Comparison of ENCODE assay signal across 8 cellular contexts in the genomic region with DNA sequence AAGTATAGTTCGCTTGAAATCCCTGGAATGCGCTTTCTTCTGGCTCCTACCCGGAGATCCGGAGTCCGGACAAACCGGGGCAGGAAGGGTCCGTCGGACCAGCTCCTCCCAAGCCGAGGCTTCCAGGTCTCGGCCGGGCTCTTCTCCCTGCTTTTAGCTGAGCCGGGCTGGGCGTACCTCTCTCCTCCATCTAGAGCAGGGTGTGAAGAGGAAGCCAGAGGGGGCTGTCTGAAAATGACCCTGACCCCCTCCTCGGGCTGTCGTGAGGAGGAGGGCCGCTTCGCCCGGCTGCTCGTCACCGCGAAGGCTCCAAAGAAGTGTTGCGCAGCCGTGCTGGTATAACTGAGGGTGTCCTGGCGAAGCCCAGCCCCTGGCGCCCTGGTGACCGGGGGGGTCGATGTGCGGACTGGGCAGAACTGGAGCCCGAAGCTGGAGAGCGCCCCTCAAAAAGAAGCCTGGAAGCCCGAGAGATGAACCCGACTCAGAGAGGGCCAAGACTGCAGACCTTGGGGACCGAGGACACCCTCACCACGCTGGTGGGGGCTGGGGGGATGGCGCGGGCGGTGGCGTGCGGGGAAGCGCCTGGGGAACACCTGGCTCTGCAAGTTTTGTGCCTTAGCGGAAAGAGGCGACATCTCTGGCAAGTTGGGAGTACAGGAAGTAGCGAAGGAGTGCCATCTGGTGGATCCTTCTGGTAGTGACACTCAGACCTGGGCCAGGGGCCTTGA. TPM values are rescaled to one million over a fixed set of nuclear protein-coding genes. Genes with fewer than 3 reads are reported as not detected.
DNase-seq lines count a peak whose midpoint lies in the region; ATAC-seq, FAIRE-seq and TF ChIP-seq lines count a peak whose summit lies in the region.

No MANE protein-coding gene starts in this region.

- H4K8ac ChIP-seq in H1 (ENCODE audit: extremely low read depth, insufficient read depth, low read length) (no peak overlapping the region; the same call in 1 of the 2 replicates), mesendoderm (ENCODE audit: low read depth, low read length) (no peak overlapping the region)

- H3K23me2 ChIP-seq in H1 (ENCODE audit: low read depth, low read length) = peaks cover 17% of the 10 kb centered on the region; the same call in 1 of the 2 replicates

- H3K27me3 Mint-ChIP-seq in activated CD8-positive, alpha-beta T cell treated with anti-CD3 and anti-CD28 coated beads, Interleukin-2, amount 10 ng/mL, durations not matched to agents 7 days and 5 days (ENCODE audit: low read depth) = peaks cover 52% of the 10 kb centered on the region

- no peak overlapping the region for H2BK120ac ChIP-seq in H1 (replicated peaks; ENCODE audit: low read depth, low read length)
- H2BK120ac ChIP-seq in mesendoderm (ENCODE audit: low read depth, low read length) = no peak overlapping the region

- H2BK12ac ChIP-seq in H1 (ENCODE audit: low read depth, low read length) = no peak overlapping the region

- no peaks in the 10 kb centered on the region for H3K79me2 ChIP-seq in H1 (ENCODE audit: control insufficient read depth in 1 of 2, insufficient read depth in 2 of 2, low read length in 2 of 2)
- no peaks in the 10 kb centered on the region for H3K79me2 ChIP-seq in mesendoderm (ENCODE audit: control insufficient read depth, insufficient read depth, low read length)

- no peak overlapping the region for H3K14ac ChIP-seq in H1 (ENCODE audit: insufficient read length)

- H3K4me1 Mint-ChIP-seq in activated CD8-positive, alpha-beta T cell treated with anti-CD3 and anti-CD28 coated beads, Interleukin-2, amount 10 ng/mL, durations not matched to agents 7 days and 5 days (ENCODE audit: low read depth) = peaks cover 32% of the 10 kb centered on the region

- H3K27me3 ChIP-seq in H1 (replicated peaks in 1 of 4; ENCODE audit: control insufficient read depth in 3 of 4, extremely low read depth in 1 of 4, insufficient read depth in 3 of 4, low read length in 3 of 4) (peaks cover 43 to 63% (median 56%) of the 10 kb centered on the region in 4 experiments), mesendoderm (ENCODE audit: insufficient read depth, low read length, poor library complexity) (peaks cover 36% of the 10 kb centered on the region)

- TF ChIP-seq CTCF in H1 (IDR thresholded peaks at IDR 0.05; ENCODE audit: control extremely low read depth in 1 of 3, insufficient read depth in 1 of 3, low read depth in 1 of 3, low read length in 3 of 3) = peak; percentile 64 to 93 (median 81)

- no peak overlapping the region for H4K91ac ChIP-seq in H1 (replicated peaks; ENCODE audit: insufficient read length, low read length)

- ATAC-seq in HG03175 (IDR thresholded peaks at IDR 0.05; ENCODE audit: unreplicated experiment) (peak; percentile 53), HG02981 (IDR thresholded peaks at IDR 0.05; ENCODE audit: unreplicated experiment) (no peak)
- ATAC-seq in activated CD8-positive, alpha-beta T cell treated with anti-CD3 and anti-CD28 coated beads, Interleukin-2, amount 10 ng/mL, durations not matched to agents 7 days and 5 days = peak; percentile 70

- no peaks in the 10 kb centered on the region for H3K36me3 Mint-ChIP-seq in activated CD8-positive, alpha-beta T cell treated with anti-CD3 and anti-CD28 coated beads, Interleukin-2, amount 10 ng/mL, durations not matched to agents 7 days and 5 days (ENCODE audit: low read depth)

- H3K9me3 Mint-ChIP-seq in activated CD8-positive, alpha-beta T cell treated with anti-CD3 and anti-CD28 coated beads, Interleukin-2, amount 10 ng/mL, durations not matched to agents 7 days and 5 days (ENCODE audit: insufficient read depth) = no peaks in the 10 kb centered on the region

- H3K4me3 ChIP-seq in H1 (ENCODE audit: extremely low read depth in 1 of 4, insufficient read depth in 2 of 4, low read depth in 3 of 4, low read length in 4 of 4) (peak overlapping the region; percentile 42 to 90 (median 64)), mesendoderm (ENCODE audit: low read length) (peak overlapping the region; percentile 24)

- no peaks in the 10 kb centered on the region for H3K79me1 ChIP-seq in H1 (ENCODE audit: low read depth, low read length)
- no peaks in the 10 kb centered on the region for H3K79me1 ChIP-seq in mesendoderm (ENCODE audit: low read length)

- H3K27ac ChIP-seq in H1 (ENCODE audit: low read depth, low read length) (no peak overlapping the region), mesendoderm (ENCODE audit: low read depth, low read length) (no peak overlapping the region)

- H3K4ac ChIP-seq in H1 (replicated peaks; ENCODE audit: insufficient read length, low read depth, low read length) (no peak overlapping the region), mesendoderm (ENCODE audit: low read depth, low read length) (no peak overlapping the region)

- H3K18ac ChIP-seq in H1 (ENCODE audit: extremely low read depth, low read length) (peak overlapping the region; percentile 38; the same call in 1 of the 2 replicates), mesendoderm (ENCODE audit: low read length) (peak overlapping the region; percentile 7)

- no peak overlapping the region for H3K27ac Mint-ChIP-seq in activated CD8-positive, alpha-beta T cell treated with anti-CD3 and anti-CD28 coated beads, Interleukin-2, amount 10 ng/mL, durations not matched to agents 7 days and 5 days

- TF ChIP-seq EP300 in H1 (IDR thresholded peaks at IDR 0.05; ENCODE audit: borderline replicate concordance in 1 of 2, low read depth in 2 of 2, low read length in 2 of 2) = no peak

- peaks cover 0 to 16% of the 10 kb centered on the region in 2 experiments for H4K20me1 ChIP-seq in H1 (replicated peaks in 1 of 2; ENCODE audit: control insufficient read depth in 1 of 2, insufficient read depth in 2 of 2, low read length in 2 of 2)

- no peak overlapping the region for H2BK20ac ChIP-seq in H1 (ENCODE audit: low read length)

- TF ChIP-seq POLR2A in H1 (IDR thresholded peaks at IDR 0.05; ENCODE audit: control extremely low read depth in 1 of 2, low read depth in 2 of 2, low read length in 2 of 2) = no peak

- CTCF ChIA-PET in activated CD8-positive, alpha-beta T cell treated with anti-CD3 and anti-CD28 coated beads, Interleukin-2, amount 10 ng/mL, durations not matched to agents 7 days and 5 days (lab: Charles Lee) = interaction anchor here (0.6 to 15.1 kb wide), 11 partner anchors 9 to 173 kb away, joined by 3 to 235 read pairs (median 6); partner anchors contain the start of genes PDZD7 and SFXN3
- CTCF ChIA-PET in H1 (lab: Charles Lee; ENCODE audit: partially characterized antibody) = interaction anchor here (0.9 to 59.5 kb wide), 19 partner anchors 7 to 503 kb away, joined by 3 to 2176 read pairs (median 4); partner anchors contain the start of genes KAZALD1, PDZD7 and SFXN3

- H3K36me3 ChIP-seq in H1 (ENCODE audit: control insufficient read depth in 2 of 4, insufficient read depth in 4 of 4, low read length in 3 of 4) = no peaks in the 10 kb centered on the region; a peak in 1 of 8 replicates
- H3K36me3 ChIP-seq in mesendoderm (ENCODE audit: control insufficient read depth, insufficient read depth, low read length) = no peaks in the 10 kb centered on the region

- H4K5ac ChIP-seq in H1 (ENCODE audit: insufficient read length, low read depth, low read length) (no peak overlapping the region), mesendoderm (ENCODE audit: low read length) (no peak overlapping the region)

- H2AK5ac ChIP-seq in H1 (ENCODE audit: low read depth, low read length) (no peak overlapping the region), mesendoderm (ENCODE audit: low read length) (no peak overlapping the region)

- H3K9ac ChIP-seq in H1 (replicated peaks in 1 of 4; ENCODE audit: extremely low read depth in 1 of 4, low read depth in 3 of 4, low read length in 3 of 4) (no peak overlapping the region), mesendoderm (ENCODE audit: low read length) (peak overlapping the region; percentile 41)

- peak; percentile 76 to 80 for TF ChIP-seq RAD21 in H1 (IDR thresholded peaks at IDR 0.05 in 1 of 2, conservative IDR thresholded peaks at IDR 0.05 in 1 of 2; ENCODE audit: low read depth in 2 of 2, low read length in 2 of 2)

- H3K23ac ChIP-seq in H1 (ENCODE audit: insufficient read length) (no peak overlapping the region), mesendoderm (ENCODE audit: low read length) (no peak overlapping the region)

- peak; percentile 86 for DNase-seq in ELR (ENCODE audit: low read depth)
- DNase-seq in NCI-H774 (lab: John Stamatoyannopoulos, UW) = peak; percentile 63
- DNase-seq in activated CD8-positive, alpha-beta T cell treated with anti-CD3 and anti-CD28 coated beads, Interleukin-2, amount 10 ng/mL, durations not matched to agents 7 days and 5 days = peak; percentile 85
- DNase-seq in H1 (ENCODE audit: low read depth in 1 of 2, low spot score in 2 of 2) = peak in 1 of 2 experiments; percentile 94
- peak; percentile 92 for DNase-seq in mesendoderm
- DNase-seq in stimulated activated CD8-positive, alpha-beta memory T cell treated with anti-CD3 and anti-CD28 coated beads, Interleukin-12 subunit alpha, Interleukin-12 subunit beta, amount 100 ng/mL, for 4 hours (ENCODE audit: low read depth) = peak; percentile 49

- H3K4me1 ChIP-seq in H1 (replicated peaks in 1 of 4; ENCODE audit: control insufficient read depth in 3 of 4, insufficient read depth in 4 of 4, low read length in 3 of 4) (peaks cover 4 to 27% (median 15%) of the 10 kb centered on the region in 4 experiments), mesendoderm (ENCODE audit: control insufficient read depth, low read depth, low read length) (peaks cover 5% of the 10 kb centered on the region)

- peak overlapping the region; percentile 80 to 100 for H3K4me2 ChIP-seq in H1 (ENCODE audit: insufficient read depth in 1 of 2, low read depth in 2 of 2, low read length in 2 of 2)
- H3K4me2 ChIP-seq in mesendoderm (ENCODE audit: low read length) = peak overlapping the region; percentile 74

- H3K4me3 Mint-ChIP-seq in activated CD8-positive, alpha-beta T cell treated with anti-CD3 and anti-CD28 coated beads, Interleukin-2, amount 10 ng/mL, durations not matched to agents 7 days and 5 days = peak overlapping the region; percentile 76

- H2BK5ac ChIP-seq in H1 (ENCODE audit: low read depth, low read length) (no peak overlapping the region), mesendoderm (ENCODE audit: low read length) (no peak overlapping the region)

- H2AFZ ChIP-seq in H1 (ENCODE audit: low read length) = no peak overlapping the region

- FAIRE-seq in H1 (lab: Jason Lieb, UNC) = peak; percentile 84

- H3K9me3 ChIP-seq in H1 (ENCODE audit: insufficient read depth in 2 of 2, low read depth in 1 of 2, low read length in 1 of 2) = no peaks in the 10 kb centered on the region

- no peak overlapping the region for H2BK15ac ChIP-seq in H1 (ENCODE audit: low read length)
- H2BK15ac ChIP-seq in mesendoderm (replicated peaks; ENCODE audit: low read depth) = no peak overlapping the region

- H3K56ac ChIP-seq in H1 (replicated peaks; ENCODE audit: insufficient read length, low read depth, low read length) (no peak overlapping the region), mesendoderm (ENCODE audit: low read length) (peak overlapping the region; percentile 45)

- WGBS in H1 (ENCODE audit: extremely low coverage in 1 of 2, insufficient coverage in 1 of 2, insufficient read length in 1 of 2, insufficient replicate concordance in 2 of 2, low coverage in 1 of 2, low lambda C conversion rate in 2 of 2, missing lambda C conversion rate in 1 of 2), 2 experiments = 2% methylated on average over 40 of the region's 43 CpGs; no CpG with 5 or more reads in 1 of the 2 experiments
- WGBS in mesendoderm (ENCODE audit: extremely low coverage, insufficient coverage, low lambda C conversion rate) = no CpG with 5 or more reads among the region's 43 CpGs

- POLR2A ChIA-PET in activated CD8-positive, alpha-beta T cell treated with anti-CD3 and anti-CD28 coated beads, Interleukin-2, amount 10 ng/mL, durations not matched to agents 7 days and 5 days (lab: Charles Lee) = no interaction called here
- POLR2A ChIA-PET in H1 (lab: Charles Lee; ENCODE audit: partially characterized antibody) = interaction anchor here (0.7 to 1.4 kb wide), 3 partner anchors 16 to 49 kb away, joined by 3 to 5 read pairs (median 3); no protein-coding TSS in a partner anchor

RNA-seq across cellular contexts. Expression of gene KAZALD1, which starts 5.7 kb away (rescaled TPM):
- under 1 TPM in 1 of 2 experiments, not detected in 1; 0.18 TPM for total RNA-seq in activated CD8-positive, alpha-beta T cell treated with anti-CD3 and anti-CD28 coated beads, Interleukin-2, amount 10 ng/mL, durations not matched to agents 7 days and 5 days
- total RNA-seq in H1 (2021; fragmentation: NEBNext Ultra II Directional; extraction: Animal tissue kit (Norgen Biotek cat#: 25700)) = 0.84 and 1.9 TPM in 2 replicates
- polyA plus RNA-seq in H1 (2011; rRNA removed) = 0.65 and 1.1 TPM in 2 replicates
- 0.97 TPM for polyA plus RNA-seq in H1 (2011; cell fraction: cytosol; rRNA removed)
- 2.2 TPM for polyA plus RNA-seq in H1 (2011; cell fraction: nucleus; rRNA removed)
- 0.84 to 1.2 TPM (median 1.1 TPM) in 4 replicates for polyA plus RNA-seq in H1 (2012, experiment 1 of 2)
- 0.28 TPM for polyA plus RNA-seq in H1 (2012, experiment 2 of 2)
- 1.0 TPM for polyA plus RNA-seq in H1 (2013, experiment 1 of 2)
- polyA plus RNA-seq in H1 (2013, experiment 2 of 2) = 1.1 TPM
- polyA minus RNA-seq in H1 (2011; rRNA and poly(A)+ RNA removed) = 0.76 and 1.0 TPM in 2 replicates
- 0.81 TPM for polyA minus RNA-seq in H1 (2011; cell fraction: cytosol; rRNA and poly(A)+ RNA removed)
- 3.6 TPM for polyA minus RNA-seq in H1 (2011; cell fraction: nucleus; rRNA and poly(A)+ RNA removed)
- 0.22 TPM for polyA plus RNA-seq in mesendoderm (2013, experiment 1 of 2)
- polyA plus RNA-seq in mesendoderm (2013, experiment 2 of 2) = 0.21 TPM

RNA-seq across cellular contexts. Expression of gene SFXN3, which starts 36.5 kb away (rescaled TPM):
- total RNA-seq in activated CD8-positive, alpha-beta T cell treated with anti-CD3 and anti-CD28 coated beads, Interleukin-2, amount 10 ng/mL, durations not matched to agents 7 days and 5 days = 10 to 100 TPM; 24.7 to 24.8 TPM
- total RNA-seq in H1 (2021; fragmentation: NEBNext Ultra II Directional; extraction: Animal tissue kit (Norgen Biotek cat#: 25700)) = 2.8 and 3.1 TPM in 2 replicates
- 2.6 and 3.0 TPM in 2 replicates for polyA plus RNA-seq in H1 (2011; rRNA removed)
- 4.4 TPM for polyA plus RNA-seq in H1 (2011; cell fraction: cytosol; rRNA removed)
- polyA plus RNA-seq in H1 (2011; cell fraction: nucleus; rRNA removed) = 7.8 TPM
- polyA plus RNA-seq in H1 (2012, experiment 1 of 2) = 1.7 to 2.2 TPM (median 2.0 TPM) in 4 replicates
- polyA plus RNA-seq in H1 (2012, experiment 2 of 2) = 1.5 TPM
- polyA plus RNA-seq in H1 (2013, experiment 1 of 2) = 2.6 TPM
- polyA plus RNA-seq in H1 (2013, experiment 2 of 2) = 2.5 TPM
- polyA minus RNA-seq in H1 (2011; rRNA and poly(A)+ RNA removed) = 7.1 and 7.3 TPM in 2 replicates
- polyA minus RNA-seq in H1 (2011; cell fraction: cytosol; rRNA and poly(A)+ RNA removed) = 0.88 TPM
- polyA minus RNA-seq in H1 (2011; cell fraction: nucleus; rRNA and poly(A)+ RNA removed) = 4.6 TPM
- polyA plus RNA-seq in mesendoderm (2013, experiment 1 of 2) = 1.3 TPM
- 1.3 TPM for polyA plus RNA-seq in mesendoderm (2013, experiment 2 of 2)

RNA-seq across cellular contexts. Expression of gene PDZD7, which starts 36.6 kb away (rescaled TPM):
- total RNA-seq in activated CD8-positive, alpha-beta T cell treated with anti-CD3 and anti-CD28 coated beads, Interleukin-2, amount 10 ng/mL, durations not matched to agents 7 days and 5 days = under 1 TPM; 0.47 to 0.50 TPM
- total RNA-seq in H1 (2021; fragmentation: NEBNext Ultra II Directional; extraction: Animal tissue kit (Norgen Biotek cat#: 25700)) = 0.88 and 1.1 TPM in 2 replicates
- polyA plus RNA-seq in H1 (2011; rRNA removed) = 1.6 and 1.7 TPM in 2 replicates
- 2.2 TPM for polyA plus RNA-seq in H1 (2011; cell fraction: cytosol; rRNA removed)
- polyA plus RNA-seq in H1 (2011; cell fraction: nucleus; rRNA removed) = 7.2 TPM
- 1.2 to 2.1 TPM (median 1.6 TPM) in 4 replicates for polyA plus RNA-seq in H1 (2012, experiment 1 of 2)
- polyA plus RNA-seq in H1 (2012, experiment 2 of 2) = 1.0 TPM
- 0.97 TPM for polyA plus RNA-seq in H1 (2013, experiment 1 of 2)
- polyA plus RNA-seq in H1 (2013, experiment 2 of 2) = 0.72 TPM
- 0.85 and 1.5 TPM in 2 replicates for polyA minus RNA-seq in H1 (2011; rRNA and poly(A)+ RNA removed)
- polyA minus RNA-seq in H1 (2011; cell fraction: cytosol; rRNA and poly(A)+ RNA removed) = 2.6 TPM
- 3.9 TPM for polyA minus RNA-seq in H1 (2011; cell fraction: nucleus; rRNA and poly(A)+ RNA removed)
- 0.39 TPM for polyA plus RNA-seq in mesendoderm (2013, experiment 1 of 2)
- polyA plus RNA-seq in mesendoderm (2013, experiment 2 of 2) = 0.39 TPM
